4 cellular contexts compared by ENCODE assay signal in genomic region chr11:38304926-38305325, GRCh38.
"Had no signal": no experiment of that assay in that cellular context is flagged by ENCODE, and none has a peak within 500 bp of the region (broad histone marks: within the 10 kb centered on the region; RNA-seq: fewer than 3 reads in every experiment).

No MANE protein-coding gene starts in this region.

- H3K4me3 ChIP-seq: GM23338 had no signal

- ATAC-seq: GM23338, HepG2 had no signal

- DNase-seq: H9, HCEC 1CT had no signal
